24 cellular contexts compared by ENCODE assay signal in genomic region chr17:61135782-61136181, GRCh38.
DNase-seq lines count a peak whose midpoint lies in the region; ATAC-seq and TF ChIP-seq lines count a peak whose summit lies in the region.
"Had no signal": no experiment of that assay in that cellular context is flagged by ENCODE, and none has a peak within 500 bp of the region (broad histone marks: within the 10 kb centered on the region; RNA-seq: fewer than 3 reads in every experiment).

No MANE protein-coding gene starts in this region.

- H3K27ac ChIP-seq in stomach, result peak overlapping the region; percentile 19 to 62 (median 43)
- H3K27ac ChIP-seq: body of pancreas, C4-2B, colonic mucosa, neural progenitor cell, SK-N-MC had no signal

- H3K4me3 ChIP-seq in endocrine pancreas (ENCODE audit: control insufficient read depth, insufficient read depth, low read length) (no peak overlapping the region), stomach (no peak overlapping the region)
- H3K4me3 ChIP-seq: body of pancreas, colonic mucosa, neural progenitor cell, SK-N-MC had no signal

- ATAC-seq in activated naive CD8-positive, alpha-beta T cell treated with anti-CD3 and anti-CD28 coated beads, Interleukin-2, amount 50 U/mL, for 24 hours, result no peak
- ATAC-seq in naive B cell (ENCODE audit: low read depth in 2 of 2) (no peak), HG02973 (IDR thresholded peaks at IDR 0.05; ENCODE audit: unreplicated experiment) (no peak)
- ATAC-seq: activated CD8-positive, alpha-beta T cell treated with anti-CD3 and anti-CD28 coated beads for 36 hours; body of pancreas had no signal

- intact Hi-C loops in stomach (cut with DNase I; ENCODE audit: low total_unique reads), result no loop called here
- intact Hi-C loops in posterior vena cava (cut with DNase I), result no loop called here

- H3K27me3 ChIP-seq in endocrine pancreas (ENCODE audit: control insufficient read depth, insufficient read depth, low read length), result no peaks in the 10 kb centered on the region
- no peaks in the 10 kb centered on the region for H3K27me3 ChIP-seq in stomach
- H3K27me3 ChIP-seq: body of pancreas, colonic mucosa, neural progenitor cell had no signal

- H3K9me3 ChIP-seq in endocrine pancreas (ENCODE audit: control insufficient read depth, low read length) (no peaks in the 10 kb centered on the region), stomach (no peaks in the 10 kb centered on the region)
- H3K9me3 ChIP-seq: body of pancreas, colonic mucosa had no signal

- H3K4me1 ChIP-seq in endocrine pancreas (ENCODE audit: control insufficient read depth, insufficient read depth, low read length), result no peaks in the 10 kb centered on the region
- peaks cover 0 to 27% (median 18%) of the 10 kb centered on the region in 4 donors for H3K4me1 ChIP-seq in stomach
- H3K4me1 ChIP-seq: body of pancreas, neural progenitor cell had no signal

- TF ChIP-seq CTCF in stomach (IDR thresholded peaks at IDR 0.05), result no peak

- no peaks in the 10 kb centered on the region for H3K27me3 Mint-ChIP-seq in activated naive CD8-positive, alpha-beta T cell treated with anti-CD3 and anti-CD28 coated beads for 36 hours
- no peaks in the 10 kb centered on the region for H3K27me3 Mint-ChIP-seq in activated naive CD8-positive, alpha-beta T cell treated with anti-CD3 and anti-CD28 coated beads, Interleukin-2, amount 50 U/mL, for 24 hours
- H3K27me3 Mint-ChIP-seq in naive B cell, result no peaks in the 10 kb centered on the region
- H3K27me3 Mint-ChIP-seq: activated CD8-positive, alpha-beta T cell treated with anti-CD3 and anti-CD28 coated beads for 36 hours; memory B cell had no signal

- no peak overlapping the region for H3K27ac Mint-ChIP-seq in activated naive CD8-positive, alpha-beta T cell treated with anti-CD3 and anti-CD28 coated beads for 36 hours
- H3K27ac Mint-ChIP-seq in activated naive CD8-positive, alpha-beta T cell treated with anti-CD3 and anti-CD28 coated beads, Interleukin-2, amount 50 U/mL, for 24 hours, result no peak overlapping the region
- peak overlapping the region in 1 of 6 donors; percentile 60 for H3K27ac Mint-ChIP-seq in naive B cell
- H3K27ac Mint-ChIP-seq: activated CD8-positive, alpha-beta T cell treated with anti-CD3 and anti-CD28 coated beads for 36 hours; memory B cell; neural progenitor cell had no signal

- no peak for TF ChIP-seq POLR2A in stomach (IDR thresholded peaks at IDR 0.05)

- H3K36me3 Mint-ChIP-seq in activated naive CD8-positive, alpha-beta T cell treated with anti-CD3 and anti-CD28 coated beads for 36 hours, result no peaks in the 10 kb centered on the region
- H3K36me3 Mint-ChIP-seq in activated naive CD8-positive, alpha-beta T cell treated with anti-CD3 and anti-CD28 coated beads, Interleukin-2, amount 50 U/mL, for 24 hours (ENCODE audit: low read depth), result no peaks in the 10 kb centered on the region
- peaks cover 0 to 3% of the 10 kb centered on the region in 2 donors for H3K36me3 Mint-ChIP-seq in naive B cell
- H3K36me3 Mint-ChIP-seq: memory B cell, neural progenitor cell had no signal

- no peak for TF ChIP-seq EP300 in stomach (IDR thresholded peaks at IDR 0.05)

- H3K9ac ChIP-seq in endocrine pancreas (ENCODE audit: control insufficient read depth, insufficient read depth, low read length), result peak overlapping the region; percentile 24
- H3K9ac ChIP-seq: neural progenitor cell had no signal

- H3K4me1 Mint-ChIP-seq in activated naive CD8-positive, alpha-beta T cell treated with anti-CD3 and anti-CD28 coated beads for 36 hours, result peaks cover 16% of the 10 kb centered on the region
- peaks cover 24% of the 10 kb centered on the region for H3K4me1 Mint-ChIP-seq in activated naive CD8-positive, alpha-beta T cell treated with anti-CD3 and anti-CD28 coated beads, Interleukin-2, amount 50 U/mL, for 24 hours
- peaks cover 17 to 32% (median 20%) of the 10 kb centered on the region in 3 donors for H3K4me1 Mint-ChIP-seq in naive B cell
- H3K4me1 Mint-ChIP-seq: neural progenitor cell had no signal

- no peak for DNase-seq in activated naive CD8-positive, alpha-beta T cell treated with anti-CD3 and anti-CD28 coated beads for 36 hours
- no peak for DNase-seq in activated naive CD8-positive, alpha-beta T cell treated with anti-CD3 and anti-CD28 coated beads, Interleukin-2, amount 50 U/mL, for 24 hours
- no peak for DNase-seq in naive B cell
- DNase-seq in stomach, result no peak
- DNase-seq in glomerular visceral epithelial cell (ENCODE audit: extremely low spot score), result no peak
- no peak for DNase-seq in posterior vena cava (ENCODE audit: low spot score)
- DNase-seq: ACHN; activated CD4-positive, CD25-positive, alpha-beta regulatory T cell; activated CD8-positive, alpha-beta T cell treated with anti-CD3 and anti-CD28 coated beads for 36 hours; activated naive CD4-positive, alpha-beta T cell treated with anti-CD3 and anti-CD28 coated beads, Interleukin-2, amount 50 U/mL, for 16 hours; activated T-cell treated with anti-CD3 and anti-CD28 coated beads, Interleukin-2, amount 50 U/mL, for 48 hours; body of pancreas; colonic mucosa; hippocampal formation; NCI-H1417 treated with DMSO at 0.1 percent for 48 hours; NCI-H510A treated with DMSO at 0.1 percent for 48 hours; stimulated activated CD4-positive, alpha-beta T cell treated with anti-CD3 and anti-CD28 coated beads, Interleukin-15, amount 100 ng/mL, for 24 hours; T-helper 9 cell had no signal

- H3K36me3 ChIP-seq in endocrine pancreas (ENCODE audit: control insufficient read depth, insufficient read depth, low read length) (no peaks in the 10 kb centered on the region), stomach (no peaks in the 10 kb centered on the region)
- H3K36me3 ChIP-seq: colonic mucosa, neural progenitor cell had no signal

- peak overlapping the region; percentile 2 for H3K4me3 Mint-ChIP-seq in activated naive CD8-positive, alpha-beta T cell treated with anti-CD3 and anti-CD28 coated beads for 36 hours
- H3K4me3 Mint-ChIP-seq in activated naive CD8-positive, alpha-beta T cell treated with anti-CD3 and anti-CD28 coated beads, Interleukin-2, amount 50 U/mL, for 24 hours, result no peak overlapping the region
- peak overlapping the region; percentile 12 to 72 (median 36) for H3K4me3 Mint-ChIP-seq in naive B cell
- H3K4me3 Mint-ChIP-seq: activated CD8-positive, alpha-beta T cell treated with anti-CD3 and anti-CD28 coated beads for 36 hours; memory B cell; neural progenitor cell had no signal

- WGBS in stomach, 5 donors, result 73 to 91% (median 83%) methylated on average over 14 of the region's 14 CpGs

- H3K9me3 Mint-ChIP-seq in activated naive CD8-positive, alpha-beta T cell treated with anti-CD3 and anti-CD28 coated beads for 36 hours, result no peaks in the 10 kb centered on the region
- no peaks in the 10 kb centered on the region for H3K9me3 Mint-ChIP-seq in activated naive CD8-positive, alpha-beta T cell treated with anti-CD3 and anti-CD28 coated beads, Interleukin-2, amount 50 U/mL, for 24 hours
- no peaks in the 10 kb centered on the region for H3K9me3 Mint-ChIP-seq in naive B cell
- H3K9me3 Mint-ChIP-seq: activated CD8-positive, alpha-beta T cell treated with anti-CD3 and anti-CD28 coated beads for 36 hours; memory B cell; neural progenitor cell had no signal
